9 cellular contexts compared by ENCODE assay signal in the genomic region with DNA sequence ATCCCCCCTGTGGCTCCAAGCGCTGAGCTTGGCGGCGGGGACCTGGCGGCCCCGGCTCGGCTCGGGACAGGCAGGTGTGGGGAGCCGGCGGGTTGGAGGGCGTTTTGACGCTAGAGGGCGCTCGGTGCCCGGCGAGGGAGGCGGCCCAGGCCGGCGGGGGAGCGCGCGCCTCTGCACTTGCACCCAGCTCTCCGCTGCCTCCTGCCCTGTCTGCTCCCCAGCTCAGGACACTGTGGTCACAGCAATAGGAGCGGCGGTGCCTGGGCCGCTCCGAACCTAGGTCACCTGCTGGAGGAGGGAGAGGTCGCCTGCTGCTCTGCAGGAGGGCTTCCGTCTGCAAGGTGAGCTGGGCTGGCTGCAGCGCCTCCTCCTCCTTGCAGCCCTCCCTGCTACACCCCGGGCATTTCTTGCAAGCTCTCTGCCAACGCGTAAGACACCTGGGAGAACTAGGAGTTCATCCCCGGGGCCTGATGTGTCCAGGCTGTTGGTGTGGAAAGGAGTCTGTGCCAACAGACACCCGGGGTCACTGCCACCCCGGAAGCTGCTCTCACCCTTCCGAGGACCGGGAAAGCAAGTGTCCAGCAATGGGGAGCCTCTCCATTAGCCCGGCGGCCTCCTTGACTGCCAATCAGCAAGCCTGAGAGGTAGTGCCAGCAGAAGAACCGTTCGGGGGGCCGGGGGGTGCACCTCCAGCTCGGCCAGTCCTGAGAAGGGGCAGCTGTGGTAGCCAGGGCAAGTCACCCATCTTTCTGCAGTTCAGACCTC.
DNase-seq lines count a peak whose midpoint lies in the region; ATAC-seq, FAIRE-seq and TF ChIP-seq lines count a peak whose summit lies in the region.
"Had no signal": no experiment of that assay in that cellular context is flagged by ENCODE, and none has a peak within 500 bp of the region (broad histone marks: within the 10 kb centered on the region; RNA-seq: fewer than 3 reads in every experiment).

No MANE protein-coding gene starts in this region.

- H3K9me1 ChIP-seq in endothelial cell of umbilical vein (replicated peaks; ENCODE audit: control insufficient read depth, extremely low read depth, insufficient read depth, low read length) = no peaks in the 10 kb centered on the region

- H3K4me3 ChIP-seq in endothelial cell of umbilical vein (replicated peaks in 1 of 3; ENCODE audit: insufficient read depth in 1 of 3, low read depth in 1 of 3, low read length in 3 of 3) (no peak overlapping the region), mucosa of descending colon (no peak overlapping the region), vagina (peak overlapping the region in 1 of 2 donors; percentile 27)

- no peaks in the 10 kb centered on the region for H3K4me1 ChIP-seq in endothelial cell of umbilical vein (ENCODE audit: control insufficient read depth, extremely low read depth, insufficient read depth, low read length)
- no peaks in the 10 kb centered on the region for H3K4me1 ChIP-seq in mucosa of descending colon (ENCODE audit: low read depth)
- H3K4me1 ChIP-seq in vagina = peaks cover 5% of the 10 kb centered on the region

- H2AFZ ChIP-seq in endothelial cell of umbilical vein (ENCODE audit: low read depth, low read length) = no peak overlapping the region

- peaks cover 5 to 29% (median 16%) of the 10 kb centered on the region in 7 donors for H3K9me3 Mint-ChIP-seq in CD14-positive monocyte

- no peak for FAIRE-seq in endothelial cell of umbilical vein (lab: Jason Lieb, UNC)

- no peak overlapping the region for H3K4me3 Mint-ChIP-seq in CD14-positive monocyte

- BruUV-seq in endothelial cell of umbilical vein (replicated peaks; lab: Mats Ljungman, UMichigan) = no TSS peak

- no peaks in the 10 kb centered on the region for H3K36me3 ChIP-seq in endothelial cell of umbilical vein (ENCODE audit: control insufficient read depth in 2 of 2, extremely low read depth in 1 of 2, insufficient read depth in 2 of 2, low read length in 2 of 2)
- H3K36me3 ChIP-seq in mucosa of descending colon (ENCODE audit: low read depth) = no peaks in the 10 kb centered on the region
- H3K36me3 ChIP-seq in vagina = no peaks in the 10 kb centered on the region

- POLR2A ChIA-PET in endothelial cell of umbilical vein (lab: Charles Lee) = interaction anchor here (0.5 kb wide), 1 partner anchor 651 kb away, joined by 4 read pairs; no protein-coding TSS in a partner anchor

- no peaks in the 10 kb centered on the region for H3K79me2 ChIP-seq in endothelial cell of umbilical vein (ENCODE audit: control insufficient read depth, insufficient read depth, low read length)

- no peak overlapping the region for H3K9ac ChIP-seq in endothelial cell of umbilical vein (replicated peaks; ENCODE audit: extremely low read depth, insufficient read depth, low read length)

- ATAC-seq in HG02759 (IDR thresholded peaks at IDR 0.05; ENCODE audit: unreplicated experiment) (peak; percentile 65), SK-N-SH treated with all-trans-retinoic acid at 6 μM for 48 hours (peak; percentile 97), mucosa of descending colon (peak; percentile 77), HG03469 (IDR thresholded peaks at IDR 0.05; ENCODE audit: unreplicated experiment) (no peak)

- no peak overlapping the region for H3K27ac Mint-ChIP-seq in CD14-positive monocyte

- intact Hi-C loops in CD14-positive monocyte (cut with micrococcal nuclease) = loop anchor here (2.0 to 5.0 kb wide), 2 partner anchors 740 to 742 kb away; no protein-coding TSS in a partner anchor
- intact Hi-C loops in endothelial cell of umbilical vein (cut with micrococcal nuclease) = loop anchor here (10.0 kb wide), 1 partner anchor 1032 kb away; no protein-coding TSS in a partner anchor
- intact Hi-C loops in mucosa of descending colon (cut with DNase I, micrococcal nuclease) = no loop called here
- intact Hi-C loops in vagina (cut with DNase I) = no loop called here

- TF ChIP-seq CTCF in CD14-positive monocyte (IDR thresholded peaks at IDR 0.05) = peak; percentile 80
- TF ChIP-seq CTCF in endothelial cell of umbilical vein (IDR thresholded peaks at IDR 0.05; ENCODE audit: extremely low read depth in 1 of 2, insufficient read depth in 1 of 2, low read depth in 1 of 2, low read length in 2 of 2) = peak; percentile 32 to 41
- peak; percentile 43 for TF ChIP-seq CTCF in mucosa of descending colon (IDR thresholded peaks at IDR 0.05)
- peak in 2 of 3 experiments; percentile 22 to 42 for TF ChIP-seq CTCF in vagina (IDR thresholded peaks at IDR 0.05)

- H3K4me2 ChIP-seq in endothelial cell of umbilical vein (ENCODE audit: insufficient read depth, low read length) = no peak overlapping the region

- no peak overlapping the region for H3K27ac ChIP-seq in endothelial cell of umbilical vein (ENCODE audit: insufficient read depth, low read depth, low read length)
- H3K27ac ChIP-seq in vagina = no peak overlapping the region
- H3K27ac ChIP-seq: HL-60 had no signal

- H3K27me3 Mint-ChIP-seq in CD14-positive monocyte (ENCODE audit: low read depth in 3 of 3) = peaks cover 6 to 17% (median 7%) of the 10 kb centered on the region in 3 donors

- H4K20me1 ChIP-seq in endothelial cell of umbilical vein (replicated peaks; ENCODE audit: control insufficient read depth, extremely low read depth, insufficient read depth, low read length) = no peaks in the 10 kb centered on the region

- no peak for DNase-seq in CD14-positive monocyte (ENCODE audit: low spot score)
- DNase-seq in endothelial cell of umbilical vein (ENCODE audit: low read depth, low spot score) = no peak
- peak in 2 of 3 donors; percentile 48 to 64 for DNase-seq in mucosa of descending colon
- DNase-seq in vagina (ENCODE audit: extremely low spot score in 2 of 2) = no peak
- no peak for DNase-seq in NCI-H1048 (lab: John Stamatoyannopoulos, UW)

- CTCF ChIA-PET in endothelial cell of umbilical vein (lab: Charles Lee) = interaction anchor here (1.6 kb wide), 1 partner anchor 1034 kb away, joined by 5 read pairs; no protein-coding TSS in a partner anchor

- H3K4me1 Mint-ChIP-seq in CD14-positive monocyte = peaks cover 3% of the 10 kb centered on the region

- dilution Hi-C loops in endothelial cell of umbilical vein (cut with MboI; ENCODE audit: extremely low pct_ligation_motif_present, low sequenced_read_pairs) = no loop called here

- H3K9me3 ChIP-seq in endothelial cell of umbilical vein (replicated peaks; ENCODE audit: control insufficient read depth, insufficient read depth, low read length) (no peaks in the 10 kb centered on the region), mucosa of descending colon (peaks cover 6% of the 10 kb centered on the region), vagina (no peaks in the 10 kb centered on the region)

- TF ChIP-seq POLR2A in endothelial cell of umbilical vein (IDR thresholded peaks at IDR 0.05; ENCODE audit: low read depth, low read length) (no peak), vagina (IDR thresholded peaks at IDR 0.05) (no peak)

- H3K27me3 ChIP-seq in endothelial cell of umbilical vein (ENCODE audit: control insufficient read depth in 2 of 2, insufficient read depth in 2 of 2, low read length in 2 of 2) (no peaks in the 10 kb centered on the region), vagina (no peaks in the 10 kb centered on the region)

- H3K36me3 Mint-ChIP-seq in CD14-positive monocyte = no peaks in the 10 kb centered on the region

TF ChIP-seq in SK-N-SH treated with all-trans-retinoic acid at 6 μM for 48 hours, 23 proteins besides CTCF, POLR2A, EP300 and RAD21 (continues in another document):
- TF ChIP-seq ZNF8 (CRISPR knock-in tag; IDR thresholded peaks at IDR 0.05) (no peak), ZFP3 (CRISPR knock-in tag; IDR thresholded peaks at IDR 0.05) (no peak), RARB (CRISPR knock-in tag; IDR thresholded peaks at IDR 0.05) (no peak), ESRRG (CRISPR knock-in tag; IDR thresholded peaks at IDR 0.05) (no peak), ISL1 (CRISPR knock-in tag; IDR thresholded peaks at IDR 0.05) (no peak), GLIS3 (CRISPR knock-in tag; IDR thresholded peaks at IDR 0.05) (no peak), ZC3H10 (CRISPR knock-in tag; IDR thresholded peaks at IDR 0.05) (no peak)
- TF ChIP-seq, protein P1, sequence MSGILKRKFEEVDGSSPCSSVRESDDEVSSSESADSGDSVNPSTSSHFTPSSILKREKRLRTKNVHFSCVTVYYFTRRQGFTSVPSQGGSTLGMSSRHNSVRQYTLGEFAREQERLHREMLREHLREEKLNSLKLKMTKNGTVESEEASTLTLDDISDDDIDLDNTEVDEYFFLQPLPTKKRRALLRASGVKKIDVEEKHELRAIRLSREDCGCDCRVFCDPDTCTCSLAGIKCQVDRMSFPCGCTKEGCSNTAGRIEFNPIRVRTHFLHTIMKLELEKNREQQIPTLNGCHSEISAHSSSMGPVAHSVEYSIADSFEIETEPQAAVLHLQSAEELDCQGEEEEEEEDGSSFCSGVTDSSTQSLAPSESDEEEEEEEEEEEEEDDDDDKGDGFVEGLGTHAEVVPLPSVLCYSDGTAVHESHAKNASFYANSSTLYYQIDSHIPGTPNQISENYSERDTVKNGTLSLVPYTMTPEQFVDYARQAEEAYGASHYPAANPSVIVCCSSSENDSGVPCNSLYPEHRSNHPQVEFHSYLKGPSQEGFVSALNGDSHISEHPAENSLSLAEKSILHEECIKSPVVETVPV (CRISPR knock-in tag; IDR thresholded peaks at IDR 0.05) = no peak

TF ChIP-seq in endothelial cell of umbilical vein, 7 proteins besides CTCF, POLR2A, EP300 and RAD21:
- TF ChIP-seq FOS (IDR thresholded peaks at IDR 0.05; ENCODE audit: borderline replicate concordance, insufficient read depth, low read length) = no peak
- no peak for TF ChIP-seq GATA2 (IDR thresholded peaks at IDR 0.05; ENCODE audit: insufficient read depth, insufficient read length, low read depth, low read length)
- no peak for TF ChIP-seq POLR2AphosphoS5 (IDR thresholded peaks at IDR 0.05; ENCODE audit: insufficient read depth, low read depth, low read length)
- no peak for TF ChIP-seq MYC (IDR thresholded peaks at IDR 0.05; ENCODE audit: low read depth, low read length)
- TF ChIP-seq EZH2 (IDR thresholded peaks at IDR 0.05; ENCODE audit: borderline replicate concordance, low read depth, low read length, severe bottlenecking) = no peak
- TF ChIP-seq JUN (IDR thresholded peaks at IDR 0.05; ENCODE audit: borderline replicate concordance, insufficient read depth, insufficient read length, low read depth) = no peak
- TF ChIP-seq, protein P2, sequence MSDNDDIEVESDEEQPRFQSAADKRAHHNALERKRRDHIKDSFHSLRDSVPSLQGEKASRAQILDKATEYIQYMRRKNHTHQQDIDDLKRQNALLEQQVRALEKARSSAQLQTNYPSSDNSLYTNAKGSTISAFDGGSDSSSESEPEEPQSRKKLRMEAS (IDR thresholded peaks at IDR 0.05; ENCODE audit: insufficient read depth, insufficient read length) = no peak

Comparison
In these comparisons a context has a peak if more than half of its experiments do, and no peak if none do; other contexts are left out.
1. DNase-seq: peak in mucosa of descending colon (2 of 3); none in CD14-positive monocyte (single experiment), endothelial cell of umbilical vein (single experiment), vagina (0 of 2) and NCI-H1048 (single experiment).
2. intact Hi-C loops: an anchor here in CD14-positive monocyte (2.0 to 5.0 kb wide) and endothelial cell of umbilical vein (10.0 kb wide); none called in mucosa of descending colon and vagina.
3. Peak in every context shown above with its lines, with median percentiles within 50 percentile points of each other: CTCF ChIP-seq.